27 cellular contexts compared by ENCODE assay signal in genomic region chr5:96155156-96155555, GRCh38.
"Had no signal": no experiment of that assay in that cellular context is flagged by ENCODE, and none has a peak within 500 bp of the region (broad histone marks: within the 10 kb centered on the region; RNA-seq: fewer than 3 reads in every experiment).

No MANE protein-coding gene starts in this region.

- H3K4me1 ChIP-seq: left lung, lower lobe of right lung, right atrium auricular region, right lobe of liver, testis, thyroid gland, upper lobe of right lung had no signal

- H3K36me3 Mint-ChIP-seq: naive thymus-derived CD8-positive, alpha-beta T cell; stimulated activated naive B cell treated with anti-CD40 and anti-IgM and Interleukin-4, amounts not matched to agents 10 μg/mL and 1 μg/mL and 100 μg/mL, for 72 hours had no signal

- H3K4me2 ChIP-seq: smooth muscle cell had no signal

- ATAC-seq: left colon; left lung; lower lobe of right lung; naive thymus-derived CD8-positive, alpha-beta T cell; right lobe of liver; stimulated activated naive B cell treated with anti-CD40 and anti-IgM and Interleukin-4, amounts not matched to agents 10 μg/mL and 1 μg/mL and 100 μg/mL, for 72 hours; stimulated activated naive CD8-positive, alpha-beta T cell treated with anti-CD3 and anti-CD28 coated beads, Interleukin-15, Interleukin-2, amounts not matched to agents 100 U/mL and 50 U/mL, for 24 hours; upper lobe of right lung had no signal

- H3K4me3 Mint-ChIP-seq: naive thymus-derived CD8-positive, alpha-beta T cell; nephron; neural crest cell; stimulated activated naive B cell treated with anti-CD40 and anti-IgM and Interleukin-4, amounts not matched to agents 10 μg/mL and 1 μg/mL and 100 μg/mL, for 72 hours had no signal

- H3K9me3 ChIP-seq: left lung, lower lobe of right lung, neutrophil, ovary, right atrium auricular region, right lobe of liver, stomach, testis, thyroid gland, transverse colon, upper lobe of right lung had no signal

- H3K27ac ChIP-seq: left lung, lower lobe of right lung, neutrophil, ovary, right atrium auricular region, right lobe of liver, stomach, testis, thyroid gland, transverse colon, upper lobe of right lung had no signal

- H3K4me3 ChIP-seq: left lung, lower lobe of right lung, ovary, right atrium auricular region, right lobe of liver, smooth muscle cell, stomach, testis, thyroid gland, transverse colon, upper lobe of right lung had no signal

- H3K36me3 ChIP-seq: left lung, lower lobe of right lung, neutrophil, ovary, right atrium auricular region, right lobe of liver, stomach, thyroid gland, transverse colon, upper lobe of right lung had no signal

- H3K27ac Mint-ChIP-seq: naive thymus-derived CD8-positive, alpha-beta T cell; nephron; progenitor cell of endocrine pancreas; stimulated activated naive B cell treated with anti-CD40 and anti-IgM and Interleukin-4, amounts not matched to agents 10 μg/mL and 1 μg/mL and 100 μg/mL, for 72 hours had no signal

- H3K27me3 ChIP-seq: left lung, neutrophil, ovary, right atrium auricular region, right lobe of liver, stomach, testis, thyroid gland, transverse colon, upper lobe of right lung had no signal

- H3K4me1 Mint-ChIP-seq: naive thymus-derived CD8-positive, alpha-beta T cell; nephron; neural crest cell had no signal

- H3K9me3 Mint-ChIP-seq: naive thymus-derived CD8-positive, alpha-beta T cell; nephron; stimulated activated naive B cell treated with anti-CD40 and anti-IgM and Interleukin-4, amounts not matched to agents 10 μg/mL and 1 μg/mL and 100 μg/mL, for 72 hours had no signal

- DNase-seq: hippocampal formation; kidney; left colon; left lung; lower lobe of right lung; mammary epithelial cell; mesenchymal stem cell; naive thymus-derived CD8-positive, alpha-beta T cell; occipital lobe; ovary; right lobe of liver; stimulated activated CD4-positive, alpha-beta T cell treated with anti-CD3 and anti-CD28 coated beads, Interleukin-15, amount 100 ng/mL, for 24 hours; stimulated activated CD4-positive, alpha-beta T cell treated with anti-CD3 and anti-CD28 coated beads, Interleukin-2, amount 100 ng/mL, for 24 hours; stimulated activated CD4-positive, alpha-beta T cell treated with anti-CD3 and anti-CD28 coated beads, Interleukin-4, amount 100 ng/mL, for 1 hour; stimulated activated naive B cell treated with anti-CD40 and anti-IgM and Interleukin-4, amounts not matched to agents 10 μg/mL and 1 μg/mL and 100 μg/mL, for 72 hours; stimulated activated naive CD8-positive, alpha-beta T cell treated with anti-CD3 and anti-CD28 coated beads, Interleukin-15, Interleukin-2, amounts not matched to agents 100 U/mL and 50 U/mL, for 24 hours; stomach; testis; thyroid gland; transverse colon; upper lobe of right lung had no signal
